Comparison of ENCODE assay signal across 10 cellular contexts in genomic region chr7:131945313-131945831, GRCh38.
DNase-seq lines count a peak whose midpoint lies in the region; ATAC-seq and TF ChIP-seq lines count a peak whose summit lies in the region.
"Had no signal": no experiment of that assay in that cellular context is flagged by ENCODE, and none has a peak within 500 bp of the region (broad histone marks: within the 10 kb centered on the region; RNA-seq: fewer than 3 reads in every experiment).

No MANE protein-coding gene starts in this region.

- H3K9me3 Mint-ChIP-seq in activated CD8-positive, alpha-beta T cell treated with anti-CD3 and anti-CD28 coated beads, Interleukin-2, amount 10 ng/mL, durations not matched to agents 7 days and 5 days (ENCODE audit: insufficient read depth): no peaks in the 10 kb centered on the region
- peaks cover 6% of the 10 kb centered on the region for H3K9me3 Mint-ChIP-seq in progenitor cell of endocrine pancreas (ENCODE audit: low read depth)
- H3K9me3 Mint-ChIP-seq in activated T-helper 17 cell treated with anti-CD3 and anti-CD28 coated beads, Interleukin-2, amount 50 U/mL, for 72 hours: no peaks in the 10 kb centered on the region
- H3K9me3 Mint-ChIP-seq: activated T-cell treated with anti-CD3 and anti-CD28 coated beads, Interleukin-2, amount 50 U/mL, for 4 hours; stimulated activated naive CD8-positive, alpha-beta T cell treated with anti-CD3 and anti-CD28 coated beads, Interleukin-15, Interleukin-2, amounts not matched to agents 100 ng/mL and 50 ng/mL, for 24 hours had no signal

- H3K36me3 Mint-ChIP-seq in activated CD8-positive, alpha-beta T cell treated with anti-CD3 and anti-CD28 coated beads, Interleukin-2, amount 10 ng/mL, durations not matched to agents 7 days and 5 days (ENCODE audit: low read depth): no peaks in the 10 kb centered on the region
- H3K36me3 Mint-ChIP-seq in progenitor cell of endocrine pancreas (ENCODE audit: insufficient read depth): no peaks in the 10 kb centered on the region
- no peaks in the 10 kb centered on the region for H3K36me3 Mint-ChIP-seq in activated T-helper 17 cell treated with anti-CD3 and anti-CD28 coated beads, Interleukin-2, amount 50 U/mL, for 72 hours (ENCODE audit: low read depth)

- H3K9me3 ChIP-seq in heart left ventricle: no peaks in the 10 kb centered on the region

- intact Hi-C loops in heart left ventricle (cut with DNase I): loop anchor here (2.0 to 10.0 kb wide), 14 partner anchors 99 to 639 kb away; partner anchors contain the start of gene PLXNA4 (in 3 of the 10)

- no peak for TF ChIP-seq POLR2A in heart left ventricle (IDR thresholded peaks at IDR 0.05)

- TF ChIP-seq CTCF in heart left ventricle (IDR thresholded peaks at IDR 0.05): peak; percentile 73 to 94 (median 85)
- TF ChIP-seq CTCF in progenitor cell of endocrine pancreas (IDR thresholded peaks at IDR 0.05; ENCODE audit: unreplicated experiment): peak; percentile 95

- POLR2A ChIA-PET in activated CD8-positive, alpha-beta T cell treated with anti-CD3 and anti-CD28 coated beads, Interleukin-2, amount 10 ng/mL, durations not matched to agents 7 days and 5 days (lab: Charles Lee): no interaction called here

- peak overlapping the region in 8 of 12 donors; percentile 19 to 40 (median 29) for H3K4me3 ChIP-seq in heart left ventricle

- H3K27ac ChIP-seq in heart left ventricle: no peak overlapping the region

- no peaks in the 10 kb centered on the region for H3K4me1 Mint-ChIP-seq in activated CD8-positive, alpha-beta T cell treated with anti-CD3 and anti-CD28 coated beads, Interleukin-2, amount 10 ng/mL, durations not matched to agents 7 days and 5 days (ENCODE audit: low read depth)
- H3K4me1 Mint-ChIP-seq in progenitor cell of endocrine pancreas (ENCODE audit: low read depth): peaks cover 18% of the 10 kb centered on the region
- no peaks in the 10 kb centered on the region for H3K4me1 Mint-ChIP-seq in activated T-helper 17 cell treated with anti-CD3 and anti-CD28 coated beads, Interleukin-2, amount 50 U/mL, for 72 hours

- ATAC-seq in GM21515 (IDR thresholded peaks at IDR 0.05; ENCODE audit: unreplicated experiment) (peak; percentile 67), heart left ventricle (peak in 3 of 4 donors; percentile 58 to 73 (median 59)), HG03565 (IDR thresholded peaks at IDR 0.05; ENCODE audit: unreplicated experiment) (no peak)
- peak; percentile 88 for ATAC-seq in activated CD8-positive, alpha-beta T cell treated with anti-CD3 and anti-CD28 coated beads, Interleukin-2, amount 10 ng/mL, durations not matched to agents 7 days and 5 days
- no peak for ATAC-seq in activated T-helper 17 cell treated with anti-CD3 and anti-CD28 coated beads, Interleukin-2, amount 50 U/mL, for 72 hours (replicated peaks)

- WGBS in heart left ventricle, 4 donors: 0 to 4% (median 4%) methylated on average over 31 to 38 of the region's 38 CpGs

- peaks cover 0 to 46% (median 9%) of the 10 kb centered on the region in 9 donors for H3K27me3 ChIP-seq in heart left ventricle

- CTCF ChIA-PET in activated CD8-positive, alpha-beta T cell treated with anti-CD3 and anti-CD28 coated beads, Interleukin-2, amount 10 ng/mL, durations not matched to agents 7 days and 5 days (lab: Charles Lee): interaction anchor here (0.7 to 1.4 kb wide), 10 partner anchors 10 to 635 kb away, joined by 3 to 12 read pairs (median 3); no protein-coding TSS in a partner anchor

- peaks cover 0 to 21% (median 3%) of the 10 kb centered on the region in 12 donors for H3K4me1 ChIP-seq in heart left ventricle

- H3K27ac Mint-ChIP-seq in activated CD8-positive, alpha-beta T cell treated with anti-CD3 and anti-CD28 coated beads, Interleukin-2, amount 10 ng/mL, durations not matched to agents 7 days and 5 days: no peak overlapping the region
- H3K27ac Mint-ChIP-seq in progenitor cell of endocrine pancreas: no peak overlapping the region
- no peak overlapping the region for H3K27ac Mint-ChIP-seq in activated T-helper 17 cell treated with anti-CD3 and anti-CD28 coated beads, Interleukin-2, amount 50 U/mL, for 72 hours
- H3K27ac Mint-ChIP-seq: stimulated activated naive CD8-positive, alpha-beta T cell treated with anti-CD3 and anti-CD28 coated beads, Interleukin-15, Interleukin-2, amounts not matched to agents 100 ng/mL and 50 ng/mL, for 24 hours had no signal

- DNase-seq in DMS79 (lab: John Stamatoyannopoulos, UW): peak; percentile 35
- peak; percentile 34 for DNase-seq in NCI-H2029 (lab: John Stamatoyannopoulos, UW)
- DNase-seq in activated CD8-positive, alpha-beta T cell treated with anti-CD3 and anti-CD28 coated beads, Interleukin-2, amount 10 ng/mL, durations not matched to agents 7 days and 5 days: peak; percentile 60
- peak; percentile 23 to 76 (median 34) for DNase-seq in heart left ventricle
- peak; percentile 72 for DNase-seq in progenitor cell of endocrine pancreas (ENCODE audit: low spot score, unreplicated experiment)
- DNase-seq: activated T-cell treated with anti-CD3 and anti-CD28 coated beads, Interleukin-2, amount 50 U/mL, for 4 hours had no signal

- H3K36me3 ChIP-seq in heart left ventricle: no peaks in the 10 kb centered on the region

- peaks cover 7% of the 10 kb centered on the region for H3K27me3 Mint-ChIP-seq in activated CD8-positive, alpha-beta T cell treated with anti-CD3 and anti-CD28 coated beads, Interleukin-2, amount 10 ng/mL, durations not matched to agents 7 days and 5 days (ENCODE audit: low read depth)
- peaks cover 57% of the 10 kb centered on the region for H3K27me3 Mint-ChIP-seq in progenitor cell of endocrine pancreas
- H3K27me3 Mint-ChIP-seq in activated T-helper 17 cell treated with anti-CD3 and anti-CD28 coated beads, Interleukin-2, amount 50 U/mL, for 72 hours: peaks cover 35% of the 10 kb centered on the region

- no peak overlapping the region for H3K4me3 Mint-ChIP-seq in activated CD8-positive, alpha-beta T cell treated with anti-CD3 and anti-CD28 coated beads, Interleukin-2, amount 10 ng/mL, durations not matched to agents 7 days and 5 days
- H3K4me3 Mint-ChIP-seq in progenitor cell of endocrine pancreas (ENCODE audit: low read depth): no peak overlapping the region
- no peak overlapping the region for H3K4me3 Mint-ChIP-seq in activated T-helper 17 cell treated with anti-CD3 and anti-CD28 coated beads, Interleukin-2, amount 50 U/mL, for 72 hours
- H3K4me3 Mint-ChIP-seq: activated T-cell treated with anti-CD3 and anti-CD28 coated beads, Interleukin-2, amount 50 U/mL, for 4 hours; stimulated activated naive CD8-positive, alpha-beta T cell treated with anti-CD3 and anti-CD28 coated beads, Interleukin-15, Interleukin-2, amounts not matched to agents 100 ng/mL and 50 ng/mL, for 24 hours had no signal

Comparison
In these comparisons a context has a peak if more than half of its experiments do, and no peak if none do; other contexts are left out.
1. ATAC-seq: peak in GM21515 (single experiment), activated CD8-positive, alpha-beta T cell treated with anti-CD3 and anti-CD28 coated beads, Interleukin-2, amount 10 ng/mL, durations not matched to agents 7 days and 5 days (single experiment) and heart left ventricle (3 of 4); none in activated T-helper 17 cell treated with anti-CD3 and anti-CD28 coated beads, Interleukin-2, amount 50 U/mL, for 72 hours (single experiment) and HG03565 (single experiment).
2. Peak in every context shown above with its lines, with median percentiles within 50 percentile points of each other: DNase-seq.